8 cellular contexts compared by ENCODE assay signal in the genomic region with DNA sequence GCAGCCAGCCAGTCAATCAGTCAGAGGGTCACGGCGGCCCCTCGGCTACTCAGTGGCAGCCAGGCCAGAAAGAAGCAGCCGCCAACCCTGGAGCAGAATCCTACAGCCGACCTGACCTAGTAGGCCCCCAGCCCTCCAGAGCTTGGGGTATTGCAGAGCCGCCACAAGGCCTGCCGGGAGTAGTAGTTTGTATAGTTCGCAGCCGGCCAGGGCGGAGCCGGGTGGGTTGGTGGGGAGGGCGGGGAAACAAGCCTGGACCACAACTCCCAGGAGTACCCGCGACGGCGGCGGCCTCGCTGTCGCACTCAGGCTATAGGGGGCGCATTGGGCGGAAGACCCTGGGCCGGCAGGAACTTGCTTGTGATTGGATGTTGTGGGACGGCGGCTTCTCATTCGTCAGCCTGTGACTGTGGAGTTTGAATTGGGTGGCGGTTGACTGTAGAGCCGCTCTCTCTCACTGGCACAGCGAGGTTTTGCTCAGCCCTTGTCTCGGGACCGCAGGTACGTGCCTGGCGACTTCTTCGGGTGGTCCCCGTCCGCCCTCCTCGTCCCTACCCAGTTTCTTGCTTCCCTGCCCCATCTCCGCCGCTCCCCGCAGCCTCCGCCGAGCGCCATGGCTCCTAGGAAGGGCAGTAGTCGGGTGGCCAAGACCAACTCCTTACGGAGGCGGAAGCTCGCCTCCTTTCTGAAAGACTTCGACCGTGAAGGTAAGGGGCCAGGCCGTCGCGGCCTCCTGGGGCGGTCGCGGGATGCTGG. TPM values are rescaled to one million over a fixed set of nuclear protein-coding genes. Genes with fewer than 3 reads are reported as not detected.
DNase-seq lines count a peak whose midpoint lies in the region; ATAC-seq and TF ChIP-seq lines count a peak whose summit lies in the region.

A gene (plus strand): TSS at position 439 of the 756 bp plus-strand sequence. CDS start 175 bp downstream, at position 614.

- H3K4me3 ChIP-seq in GM12865 (ENCODE audit: low read depth, low read length) = peak within 1 kb of the TSS; percentile 69
- peak within 1 kb of the TSS; percentile 99 for H3K4me3 ChIP-seq in osteoblast (ENCODE audit: insufficient read depth, low read length)
- peak within 1 kb of the TSS; percentile 87 for H3K4me3 ChIP-seq in thymus (ENCODE audit: low read length)

- DNase-seq in GM12865 (ENCODE audit: low read depth) (peak; percentile 99), NCI-H1105 (lab: John Stamatoyannopoulos, UW) (peak; percentile 97), SKM-1 treated with dmso at 0.1 percent for 144 hours (lab: John Stamatoyannopoulos, UW; ENCODE audit: unreplicated experiment) (peak; percentile 97), glomerular visceral epithelial cell (ENCODE audit: extremely low spot score) (peak; percentile 98), osteoblast (ENCODE audit: insufficient read length, low spot score, missing footprints) (peak; percentile 99)

- WGBS in thymus = under 1% methylated on average over 54 of the region's 54 CpGs

- H4K20me1 ChIP-seq in osteoblast (ENCODE audit: insufficient read depth, low read length) = peaks cover 3% of the 10 kb centered on the region

- H3K9me3 Mint-ChIP-seq in activated naive CD8-positive, alpha-beta T cell (ENCODE audit: low read depth) = no peaks in the 10 kb centered on the region

- H3K9me3 ChIP-seq in osteoblast (ENCODE audit: low read depth, low read length) = no peaks in the 10 kb centered on the region
- no peaks in the 10 kb centered on the region for H3K9me3 ChIP-seq in thymus (ENCODE audit: control insufficient read depth)

- H3K4me1 ChIP-seq in osteoblast (ENCODE audit: insufficient read depth, low read length) (peaks cover 17% of the 10 kb centered on the region), thymus (ENCODE audit: control insufficient read depth, insufficient read depth, low read length) (peaks cover 20% of the 10 kb centered on the region)

- no peaks in the 10 kb centered on the region for H3K27me3 Mint-ChIP-seq in activated naive CD8-positive, alpha-beta T cell

- H3K4me2 ChIP-seq in osteoblast (ENCODE audit: insufficient read depth, low read length) = peak within 1 kb of the TSS; percentile 98

- TF ChIP-seq CTCF in GM12865 (IDR thresholded peaks at IDR 0.05; ENCODE audit: insufficient read depth, low read depth, low read length, missing control alignments) (peak; percentile 73), osteoblast (IDR thresholded peaks at IDR 0.05; ENCODE audit: extremely low read depth, low read depth, low read length) (peak; percentile 64)

- peaks cover 71% of the 10 kb centered on the region for H3K79me2 ChIP-seq in osteoblast (ENCODE audit: insufficient read depth, low read length)

- peak within 1 kb of the TSS; percentile 95 for H3K4me3 Mint-ChIP-seq in activated naive CD8-positive, alpha-beta T cell

- peak; percentile 83 for ATAC-seq in HG02642 (IDR thresholded peaks at IDR 0.05; ENCODE audit: poor library complexity, unreplicated experiment)

- peak within 1 kb of the TSS; percentile 44 for H3K27ac ChIP-seq in osteoblast (ENCODE audit: low read depth, low read length)
- H3K27ac ChIP-seq in thymus (ENCODE audit: low read depth) = peak within 1 kb of the TSS; percentile 64

- H3K27me3 ChIP-seq in osteoblast (ENCODE audit: insufficient read depth, low read length) (no peaks in the 10 kb centered on the region), thymus (ENCODE audit: control insufficient read depth, insufficient read depth) (no peaks in the 10 kb centered on the region)

- H3K36me3 Mint-ChIP-seq in activated naive CD8-positive, alpha-beta T cell = peaks cover 6% of the 10 kb centered on the region

- H3K36me3 ChIP-seq in osteoblast (ENCODE audit: insufficient read depth, low read length) (peaks cover 22% of the 10 kb centered on the region), thymus (ENCODE audit: control insufficient read depth, insufficient read depth) (peaks cover 25% of the 10 kb centered on the region)

- peak within 1 kb of the TSS; percentile 100 for H2AFZ ChIP-seq in osteoblast (ENCODE audit: low read length)

- peak within 1 kb of the TSS; percentile 93 for H3K27ac Mint-ChIP-seq in activated naive CD8-positive, alpha-beta T cell

- peaks cover 35% of the 10 kb centered on the region for H3K4me1 Mint-ChIP-seq in activated naive CD8-positive, alpha-beta T cell (ENCODE audit: low read depth)

RNA-seq across cellular contexts. Expression of the gene that starts here (rescaled TPM):
- 1.5 and 1.8 TPM in 2 replicates for total RNA-seq in osteoblast
- 5.8 TPM for polyA plus RNA-seq in thymus

Comparison
In these comparisons a context has a peak if more than half of its experiments do, and no peak if none do; other contexts are left out.
1. Peak in every context shown above with its lines: DNase-seq, ATAC-seq, H3K4me3 ChIP-seq and H3K27ac ChIP-seq.